ENCODE assay signal across 17 cellular contexts in genomic region chr13:51666316-51666715, GRCh38.
A peak's percentile ranks its signal among the peaks of the same experiment; 100 is the strongest.
DNase-seq lines count a peak whose midpoint lies in the region; ATAC-seq and TF ChIP-seq lines count a peak whose summit lies in the region.
"Had no signal": no experiment of that assay in that cellular context is flagged by ENCODE, and none has a peak within 500 bp of the region (broad histone marks: within the 10 kb centered on the region; RNA-seq: fewer than 3 reads in every experiment).

No MANE protein-coding gene starts in this region.

- DNase-seq in DMS 273 (lab: John Stamatoyannopoulos, UW; ENCODE audit: unreplicated experiment) (peak; percentile 47), DMS 273 treated with DMSO at 0.1 percent for 48 hours (lab: John Stamatoyannopoulos, UW) (no peak), NCI-H1417 treated with DMSO at 0.1 percent for 48 hours (lab: John Stamatoyannopoulos, UW) (peak; percentile 35), SK-N-MC (ENCODE audit: low read depth, low spot score) (no peak), osteoblast (ENCODE audit: insufficient read length, low spot score, missing footprints) (no peak), KBM-7 (no peak), gastrocnemius medialis (no peak)
- DNase-seq: 8988T; activated CD8-positive, alpha-beta memory T cell treated with anti-CD3 and anti-CD28 coated beads, Interleukin-2, amount 50 U/mL, for 4 hours; activated naive CD4-positive, alpha-beta T cell treated with Interleukin-2 at 50 U/mL for 16 hours; cortex of kidney; GOT3; head of caudate nucleus; NCI-H1048 had no signal

- peaks cover 90% of the 10 kb centered on the region for H3K79me2 ChIP-seq in osteoblast (ENCODE audit: insufficient read depth, low read length)

- no peaks in the 10 kb centered on the region; the same call in 1 of the 2 replicates for H3K36me3 ChIP-seq in SK-N-MC (ENCODE audit: insufficient read depth, low read length)
- peaks cover 7% of the 10 kb centered on the region for H3K36me3 ChIP-seq in osteoblast (ENCODE audit: insufficient read depth, low read length)
- H3K36me3 ChIP-seq in gastrocnemius medialis, result no peaks in the 10 kb centered on the region

- ATAC-seq in gastrocnemius medialis, result no peak
- no peak for ATAC-seq in HG03139 (IDR thresholded peaks at IDR 0.05; ENCODE audit: unreplicated experiment)

- no peak overlapping the region for H3K9ac ChIP-seq in SK-N-MC (ENCODE audit: insufficient read length)

- H4K20me1 ChIP-seq in osteoblast (ENCODE audit: insufficient read depth, low read length), result no peaks in the 10 kb centered on the region

- intact Hi-C loops in gastrocnemius medialis (cut with DNase I; ENCODE audit: low total_unique reads), result no loop called here

- H3K4me2 ChIP-seq in osteoblast (ENCODE audit: insufficient read depth, low read length), result no peak overlapping the region

- peak overlapping the region; percentile 12; the same call in 1 of the 2 replicates for H3K27ac ChIP-seq in SK-N-MC
- H3K27ac ChIP-seq in osteoblast (ENCODE audit: low read depth, low read length), result peak overlapping the region; percentile 20
- no peak overlapping the region for H3K27ac ChIP-seq in gastrocnemius medialis
- H3K27ac ChIP-seq: C4-2B, suprapubic skin had no signal

- TF ChIP-seq POLR2A in gastrocnemius medialis (IDR thresholded peaks at IDR 0.05), result no peak

- no peaks in the 10 kb centered on the region for H3K27me3 ChIP-seq in osteoblast (ENCODE audit: insufficient read depth, low read length)
- H3K27me3 ChIP-seq in gastrocnemius medialis, result no peaks in the 10 kb centered on the region
- H3K27me3 ChIP-seq: suprapubic skin had no signal

- peak overlapping the region; percentile 5 for H2AFZ ChIP-seq in osteoblast (ENCODE audit: low read length)

- TF ChIP-seq CTCF in osteoblast (IDR thresholded peaks at IDR 0.05; ENCODE audit: extremely low read depth, low read depth, low read length), result no peak
- TF ChIP-seq CTCF in gastrocnemius medialis (IDR thresholded peaks at IDR 0.05 in 4 of 5, conservative IDR thresholded peaks at IDR 0.05 in 1 of 5), result no peak

- H3K4me3 ChIP-seq in SK-N-MC (no peak overlapping the region), osteoblast (ENCODE audit: insufficient read depth, low read length) (no peak overlapping the region), gastrocnemius medialis (no peak overlapping the region)
- H3K4me3 ChIP-seq: suprapubic skin had no signal

- H3K4me1 ChIP-seq in osteoblast (ENCODE audit: insufficient read depth, low read length) (peaks cover 32% of the 10 kb centered on the region), gastrocnemius medialis (no peaks in the 10 kb centered on the region)

- H3K9me3 ChIP-seq in SK-N-MC (ENCODE audit: low read depth, low read length), result no peaks in the 10 kb centered on the region
- no peaks in the 10 kb centered on the region for H3K9me3 ChIP-seq in osteoblast (ENCODE audit: low read depth, low read length)
- no peaks in the 10 kb centered on the region for H3K9me3 ChIP-seq in gastrocnemius medialis
- H3K9me3 ChIP-seq: suprapubic skin had no signal

- in situ Hi-C loops in KBM-7 (cut with MboI; ENCODE audit: low pct_unique_long_range_greater_than_20kb, low sequenced_read_pairs), result no loop called here
- in situ Hi-C loops in gastrocnemius medialis (cut with MboI; ENCODE audit: low sequenced_read_pairs in 4 of 4), result no loop called here

Comparison
In these comparisons a context has a peak if more than half of its experiments do, and no peak if none do; other contexts are left out.
1. DNase-seq: peak in DMS 273 (single experiment) and NCI-H1417 treated with DMSO at 0.1 percent for 48 hours (single experiment); none in DMS 273 treated with DMSO at 0.1 percent for 48 hours (single experiment), SK-N-MC (single experiment), osteoblast (single experiment), KBM-7 (single experiment) and gastrocnemius medialis (0 of 2).
2. H3K27ac ChIP-seq: peak in SK-N-MC (single experiment) and osteoblast (single experiment); none in gastrocnemius medialis (0 of 4).